Comparison of ENCODE assay signal across 9 cellular contexts in genomic region chr16:27795992-27796614, GRCh38.
DNase-seq lines count a peak whose midpoint lies in the region; ATAC-seq and TF ChIP-seq lines count a peak whose summit lies in the region.
"Had no signal": no experiment of that assay in that cellular context is flagged by ENCODE, and none has a peak within 500 bp of the region (broad histone marks: within the 10 kb centered on the region; RNA-seq: fewer than 3 reads in every experiment).

No MANE protein-coding gene starts in this region.

- H3K36me3 Mint-ChIP-seq in activated CD8-positive, alpha-beta T cell treated with anti-CD3 and anti-CD28 coated beads for 36 hours (ENCODE audit: low read depth): no peaks in the 10 kb centered on the region

- CTCF ChIA-PET in activated CD8-positive, alpha-beta T cell treated with anti-CD3 and anti-CD28 coated beads for 36 hours (lab: Charles Lee): no interaction called here

- no peaks in the 10 kb centered on the region for H3K4me1 Mint-ChIP-seq in activated CD8-positive, alpha-beta T cell treated with anti-CD3 and anti-CD28 coated beads for 36 hours (ENCODE audit: low read depth)

- ATAC-seq in activated CD8-positive, alpha-beta T cell treated with anti-CD3 and anti-CD28 coated beads for 36 hours: no peak
- no peak for ATAC-seq in HG02571 (IDR thresholded peaks at IDR 0.05; ENCODE audit: unreplicated experiment)
- ATAC-seq in GM19463 (IDR thresholded peaks at IDR 0.05; ENCODE audit: unreplicated experiment): no peak

- POLR2A ChIA-PET in activated CD8-positive, alpha-beta T cell treated with anti-CD3 and anti-CD28 coated beads for 36 hours (lab: Charles Lee): no interaction called here

- H3K4me3 Mint-ChIP-seq in activated CD8-positive, alpha-beta T cell treated with anti-CD3 and anti-CD28 coated beads for 36 hours: no peak overlapping the region
- H3K4me3 Mint-ChIP-seq: dendritic cell treated with granulocyte-macrophage colony-stimulating factor and Interleukin-4, amounts not matched to agents 40 ng/mL and 50 ng/mL, for 4 days had no signal

- H3K27me3 Mint-ChIP-seq in activated CD8-positive, alpha-beta T cell treated with anti-CD3 and anti-CD28 coated beads for 36 hours: peaks cover 7% of the 10 kb centered on the region

- no peak for TF ChIP-seq CTCF in activated CD8-positive, alpha-beta T cell treated with anti-CD3 and anti-CD28 coated beads for 36 hours (IDR thresholded peaks at IDR 0.05)

- DNase-seq in AG20443 (ENCODE audit: low spot score): peak; percentile 50
- DNase-seq in activated CD8-positive, alpha-beta T cell treated with anti-CD3 and anti-CD28 coated beads for 36 hours: peak; percentile 54
- DNase-seq in islet precursor cell: peak; percentile 82
- no peak for DNase-seq in hepatic stellate cell (ENCODE audit: low spot score)
- DNase-seq in activated gamma-delta T cell (lab: John Stamatoyannopoulos, UW): no peak

- H3K9me3 Mint-ChIP-seq in activated CD8-positive, alpha-beta T cell treated with anti-CD3 and anti-CD28 coated beads for 36 hours: no peaks in the 10 kb centered on the region
- H3K9me3 Mint-ChIP-seq: dendritic cell treated with granulocyte-macrophage colony-stimulating factor and Interleukin-4, amounts not matched to agents 40 ng/mL and 50 ng/mL, for 4 days had no signal

- intact Hi-C loops in activated CD8-positive, alpha-beta T cell treated with anti-CD3 and anti-CD28 coated beads for 36 hours (cut with micrococcal nuclease): no loop called here

- no peak for TF ChIP-seq EP300 in Ishikawa (IDR thresholded peaks at IDR 0.05; ENCODE audit: borderline replicate concordance)

- no peak overlapping the region for H3K27ac Mint-ChIP-seq in activated CD8-positive, alpha-beta T cell treated with anti-CD3 and anti-CD28 coated beads for 36 hours
- H3K27ac Mint-ChIP-seq: dendritic cell treated with granulocyte-macrophage colony-stimulating factor and Interleukin-4, amounts not matched to agents 40 ng/mL and 50 ng/mL, for 4 days had no signal

- TF ChIP-seq RAD21 in Ishikawa (IDR thresholded peaks at IDR 0.05; ENCODE audit: low read depth): no peak

TF ChIP-seq in Ishikawa, 13 proteins besides CTCF, POLR2A, EP300 and RAD21:
- no peak for TF ChIP-seq ZBTB7A (IDR thresholded peaks at IDR 0.05; ENCODE audit: low read depth)
- TF ChIP-seq FOXM1 (IDR thresholded peaks at IDR 0.05; ENCODE audit: borderline replicate concordance, low read depth): no peak
- no peak for TF ChIP-seq TAF1 (IDR thresholded peaks at IDR 0.05; ENCODE audit: low read depth)
- no peak for TF ChIP-seq NFIC (IDR thresholded peaks at IDR 0.05)
- no peak for TF ChIP-seq CEBPB (IDR thresholded peaks at IDR 0.05)
- TF ChIP-seq, protein P1, sequence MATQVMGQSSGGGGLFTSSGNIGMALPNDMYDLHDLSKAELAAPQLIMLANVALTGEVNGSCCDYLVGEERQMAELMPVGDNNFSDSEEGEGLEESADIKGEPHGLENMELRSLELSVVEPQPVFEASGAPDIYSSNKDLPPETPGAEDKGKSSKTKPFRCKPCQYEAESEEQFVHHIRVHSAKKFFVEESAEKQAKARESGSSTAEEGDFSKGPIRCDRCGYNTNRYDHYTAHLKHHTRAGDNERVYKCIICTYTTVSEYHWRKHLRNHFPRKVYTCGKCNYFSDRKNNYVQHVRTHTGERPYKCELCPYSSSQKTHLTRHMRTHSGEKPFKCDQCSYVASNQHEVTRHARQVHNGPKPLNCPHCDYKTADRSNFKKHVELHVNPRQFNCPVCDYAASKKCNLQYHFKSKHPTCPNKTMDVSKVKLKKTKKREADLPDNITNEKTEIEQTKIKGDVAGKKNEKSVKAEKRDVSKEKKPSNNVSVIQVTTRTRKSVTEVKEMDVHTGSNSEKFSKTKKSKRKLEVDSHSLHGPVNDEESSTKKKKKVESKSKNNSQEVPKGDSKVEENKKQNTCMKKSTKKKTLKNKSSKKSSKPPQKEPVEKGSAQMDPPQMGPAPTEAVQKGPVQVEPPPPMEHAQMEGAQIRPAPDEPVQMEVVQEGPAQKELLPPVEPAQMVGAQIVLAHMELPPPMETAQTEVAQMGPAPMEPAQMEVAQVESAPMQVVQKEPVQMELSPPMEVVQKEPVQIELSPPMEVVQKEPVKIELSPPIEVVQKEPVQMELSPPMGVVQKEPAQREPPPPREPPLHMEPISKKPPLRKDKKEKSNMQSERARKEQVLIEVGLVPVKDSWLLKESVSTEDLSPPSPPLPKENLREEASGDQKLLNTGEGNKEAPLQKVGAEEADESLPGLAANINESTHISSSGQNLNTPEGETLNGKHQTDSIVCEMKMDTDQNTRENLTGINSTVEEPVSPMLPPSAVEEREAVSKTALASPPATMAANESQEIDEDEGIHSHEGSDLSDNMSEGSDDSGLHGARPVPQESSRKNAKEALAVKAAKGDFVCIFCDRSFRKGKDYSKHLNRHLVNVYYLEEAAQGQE (IDR thresholded peaks at IDR 0.05; ENCODE audit: low read depth): peak; percentile 99

Comparison
In these comparisons a context has a peak if more than half of its experiments do, and no peak if none do; other contexts are left out.
1. DNase-seq: peak in AG20443 (single experiment), activated CD8-positive, alpha-beta T cell treated with anti-CD3 and anti-CD28 coated beads for 36 hours (single experiment) and islet precursor cell (single experiment); none in hepatic stellate cell (single experiment) and activated gamma-delta T cell (single experiment).